In the genomic region with DNA sequence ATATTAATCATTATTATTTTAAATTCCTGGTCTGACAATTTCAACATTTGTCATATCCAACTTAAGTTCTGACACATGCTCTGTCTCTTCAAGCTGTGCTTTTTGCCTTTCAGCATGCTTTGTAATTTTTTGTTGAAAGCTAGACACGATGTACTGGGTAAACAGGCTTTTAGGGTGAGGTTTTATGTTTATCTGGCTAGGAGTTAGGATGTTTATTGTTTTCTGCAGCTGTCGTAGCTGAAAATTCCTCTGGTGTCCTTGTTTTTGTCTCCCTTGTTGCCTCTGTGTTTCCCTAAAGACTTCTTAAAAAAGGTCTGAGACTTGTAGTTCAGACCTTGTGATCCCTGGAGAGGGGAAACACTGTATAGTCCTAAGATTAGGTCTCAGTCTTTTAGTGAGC, we compare ENCODE assay signal across 24 cellular contexts.
"Had no signal": no experiment of that assay in that cellular context is flagged by ENCODE, and none has a peak within 500 bp of the region (broad histone marks: within the 10 kb centered on the region; RNA-seq: fewer than 3 reads in every experiment).

No MANE protein-coding gene starts in this region.

- H3K9me3 Mint-ChIP-seq: neural crest cell had no signal

- H3K4me3 ChIP-seq: dorsolateral prefrontal cortex, esophagus squamous epithelium, hepatocyte, lung, ovary, stomach, thoracic aorta had no signal

- H3K9me3 ChIP-seq: esophagus squamous epithelium, ovary, stomach, thoracic aorta had no signal

- H3K4me1 Mint-ChIP-seq: neural crest cell had no signal

- ATAC-seq: left colon; left ventricle myocardium superior; naive thymus-derived CD8-positive, alpha-beta T cell had no signal

- FAIRE-seq: urothelium cell line had no signal

- H3K4me3 Mint-ChIP-seq: naive thymus-derived CD8-positive, alpha-beta T cell; neural crest cell had no signal

- DNase-seq: caudate nucleus; cortex of kidney; dorsolateral prefrontal cortex; effector CD8-positive, alpha-beta T cell; esophagus squamous epithelium; foreskin melanocyte; head of caudate nucleus; left colon; left ventricle myocardium superior; mesenchymal stem cell; naive thymus-derived CD8-positive, alpha-beta T cell; nucleus accumbens; ovary; right cardiac atrium; stimulated activated CD4-positive, alpha-beta T cell treated with anti-CD3 and anti-CD28 coated beads, Interleukin-4, amount 100 ng/mL, for 4 hours; stimulated activated naive CD4-positive, alpha-beta T cell; stomach; substantia nigra; trophoblast cell had no signal

- H3K27ac ChIP-seq: hepatocyte, ovary, thoracic aorta had no signal

- H3K27me3 Mint-ChIP-seq: naive thymus-derived CD8-positive, alpha-beta T cell had no signal

- H3K27me3 ChIP-seq: dorsolateral prefrontal cortex, esophagus squamous epithelium, hepatocyte, ovary, stomach had no signal

- H3K36me3 ChIP-seq: ovary had no signal
